14 cellular contexts compared by ENCODE assay signal in genomic region chr21:45723049-45723958, GRCh38.
"Had no signal": no experiment of that assay in that cellular context is flagged by ENCODE, and none has a peak within 500 bp of the region (broad histone marks: within the 10 kb centered on the region; RNA-seq: fewer than 3 reads in every experiment).

No MANE protein-coding gene starts in this region.

- H3K27ac Mint-ChIP-seq: activated T-helper 2 cell treated with anti-CD3 and anti-CD28 coated beads, Interferon-gamma antibody, Interleukin-2, Interleukin-4, amounts not matched to agents 10 μg/mL and 5 μg/mL and 100 μg/mL, durations not matched to agents 14 hours and 24 hours and 36 hours; endodermal cell had no signal

- H3K4me3 Mint-ChIP-seq: endodermal cell, nephron had no signal

- DNase-seq: activated naive CD4-positive, alpha-beta T cell treated with Interleukin-2 at 50 U/mL for 16 hours; cerebellar nuclear complex; cortex of kidney; mesenchymal stem cell; pancreas; psoas muscle; spleen; stimulated activated CD4-positive, alpha-beta T cell treated with anti-CD3 and anti-CD28 coated beads, Interleukin-4, amount 100 ng/mL, for 24 hours; stomach; T-helper 1 cell; WERI-Rb-1 had no signal

- H3K9me3 Mint-ChIP-seq: activated T-helper 2 cell treated with anti-CD3 and anti-CD28 coated beads, Interferon-gamma antibody, Interleukin-2, Interleukin-4, amounts not matched to agents 10 μg/mL and 5 μg/mL and 100 μg/mL, durations not matched to agents 14 hours and 24 hours and 36 hours; endodermal cell had no signal

- ATAC-seq: pancreas had no signal
